In genomic region chr5:100777680-100778281, GRCh38 we compare ENCODE assay signal across 8 cellular contexts.
DNase-seq lines count a peak whose midpoint lies in the region; ATAC-seq and TF ChIP-seq lines count a peak whose summit lies in the region.

No MANE protein-coding gene starts in this region.

- WGBS in prostate gland: 63% methylated on average over 4 of the region's 4 CpGs

- H3K4me2 ChIP-seq in PC-9: peak overlapping the region; percentile 43; the same call in 1 of the 2 replicates

- intact Hi-C loops in PC-9 (cut with micrococcal nuclease; ENCODE audit: unreplicated experiment) (loop anchor here (5.0 kb wide), 1 partner anchor 125 kb away; the partner anchor contains the start of gene ST8SIA4), prostate gland (cut with DNase I) (no loop called here)

- peak overlapping the region; percentile 69 for H2AFZ ChIP-seq in PC-9

- POLR2A ChIA-PET in PC-9 (lab: Charles Lee; ENCODE audit: unreplicated experiment): interaction anchor here (0.6 to 0.7 kb wide), 3 partner anchors 15 to 134 kb away, joined by 3 to 4 read pairs (median 3); no protein-coding TSS in a partner anchor

- H3F3A ChIP-seq in PC-9 (ENCODE audit: insufficient read depth, low read depth): no peaks in the 10 kb centered on the region

- TF ChIP-seq CTCF in PC-9 (conservative IDR thresholded peaks at IDR 0.05) (no peak), prostate gland (IDR thresholded peaks at IDR 0.05) (no peak)

- H3K4me1 ChIP-seq in PC-9 (replicated peaks; ENCODE audit: insufficient read depth) (peaks cover 10% of the 10 kb centered on the region), prostate gland (replicated peaks) (no peaks in the 10 kb centered on the region)

- ATAC-seq in GM18867 (IDR thresholded peaks at IDR 0.05; ENCODE audit: unreplicated experiment): peak; percentile 75
- ATAC-seq in HG03045 (IDR thresholded peaks at IDR 0.05; ENCODE audit: unreplicated experiment): peak; percentile 75

- no peaks in the 10 kb centered on the region for H3K79me2 ChIP-seq in PC-9 (ENCODE audit: low read depth)

- H3K9me3 ChIP-seq in PC-9 (ENCODE audit: insufficient read depth, low read depth) (no peaks in the 10 kb centered on the region; the same call in 1 of the 2 replicates), prostate gland (no peaks in the 10 kb centered on the region)

- DNase-seq in AG08395 (ENCODE audit: low spot score): peak; percentile 65
- DNase-seq in PC-9: peak; percentile 10 to 45
- peak; percentile 7 to 77 for DNase-seq in dermis microvascular lymphatic vessel endothelial cell (ENCODE audit: low read depth in 2 of 2)
- DNase-seq in pons (ENCODE audit: low spot score): peak; percentile 63
- DNase-seq in prostate gland (ENCODE audit: low spot score): no peak
- DNase-seq in cortex of kidney (lab: John Stamatoyannopoulos, UW): no peak

- H3K36me3 ChIP-seq in PC-9 (ENCODE audit: low read depth) (no peaks in the 10 kb centered on the region), prostate gland (no peaks in the 10 kb centered on the region)

- BruUV-seq in PC-9 (replicated peaks; lab: Mats Ljungman, UMichigan): no TSS peak

- no peaks in the 10 kb centered on the region for H3K9me2 ChIP-seq in PC-9 (ENCODE audit: insufficient read depth)

- H4K20me1 ChIP-seq in PC-9 (ENCODE audit: insufficient read depth): no peaks in the 10 kb centered on the region

- TF ChIP-seq POLR2A in prostate gland (IDR thresholded peaks at IDR 0.05): no peak

- CTCF ChIA-PET in PC-9 (lab: Charles Lee): no interaction called here

- H3K27ac ChIP-seq in PC-9 (peak overlapping the region; percentile 71), prostate gland (no peak overlapping the region)

- no peak overlapping the region for H3K4me3 ChIP-seq in PC-9
- H3K4me3 ChIP-seq in prostate gland: no peak overlapping the region

- H3K27me3 ChIP-seq in PC-9 (ENCODE audit: insufficient read depth, low read depth): no peaks in the 10 kb centered on the region
- no peaks in the 10 kb centered on the region for H3K27me3 ChIP-seq in prostate gland (replicated peaks; ENCODE audit: insufficient read depth)

Comparison
In these comparisons a context has a peak if more than half of its experiments do, and no peak if none do; other contexts are left out.
1. DNase-seq: peak in AG08395 (single experiment), PC-9 (2 of 2), dermis microvascular lymphatic vessel endothelial cell (2 of 2) and pons (single experiment); none in prostate gland (single experiment) and cortex of kidney (single experiment).